16 cellular contexts compared by ENCODE assay signal in the genomic region with DNA sequence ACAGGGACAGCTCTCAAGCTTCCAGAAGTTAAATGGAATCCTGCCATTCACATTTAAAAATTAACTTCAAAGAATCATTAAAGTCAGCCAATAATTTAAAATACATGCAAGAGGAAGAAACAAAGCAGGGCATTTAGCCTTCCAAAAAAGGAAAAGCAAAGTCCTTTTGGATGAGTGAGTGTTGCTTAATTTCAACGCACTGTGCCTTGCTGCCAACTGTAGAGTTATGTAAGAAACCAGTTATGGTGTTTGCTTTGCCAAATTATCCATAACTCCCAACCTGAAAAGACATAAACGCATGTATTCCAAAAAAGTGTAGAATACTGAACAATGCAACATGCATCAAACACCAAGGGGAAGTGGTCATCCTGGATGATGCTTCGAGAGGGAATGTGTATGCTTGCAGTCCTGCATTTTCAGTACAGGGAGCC. TPM values are rescaled to one million over a fixed set of nuclear protein-coding genes. Genes with fewer than 3 reads are reported as not detected.
DNase-seq lines count a peak whose midpoint lies in the region; ATAC-seq and TF ChIP-seq lines count a peak whose summit lies in the region.
"Had no signal": no experiment of that assay in that cellular context is flagged by ENCODE, and none has a peak within 500 bp of the region (broad histone marks: within the 10 kb centered on the region; RNA-seq: fewer than 3 reads in every experiment).

No MANE protein-coding gene starts in this region.

- no peaks in the 10 kb centered on the region for H3K36me3 Mint-ChIP-seq in activated T-helper 17 cell treated with anti-CD3 and anti-CD28 coated beads, Interleukin-2, amount 50 U/mL, for 72 hours (ENCODE audit: low read depth)
- H3K36me3 Mint-ChIP-seq: CD4-positive, CD25-positive, alpha-beta regulatory T cell had no signal

- H3K9me3 Mint-ChIP-seq in activated T-helper 17 cell treated with anti-CD3 and anti-CD28 coated beads, Interleukin-2, amount 50 U/mL, for 72 hours: peaks cover 3% of the 10 kb centered on the region

- no peaks in the 10 kb centered on the region for H3K9me3 ChIP-seq in gastroesophageal sphincter
- H3K9me3 ChIP-seq: prostate gland had no signal

- H3K36me3 ChIP-seq in gastroesophageal sphincter (peaks cover 0 to 1% of the 10 kb centered on the region in 2 donors), rectal smooth muscle tissue (ENCODE audit: control insufficient read depth, insufficient read depth, low read length) (no peaks in the 10 kb centered on the region)
- H3K36me3 ChIP-seq: prostate gland, WERI-Rb-1 had no signal

- H3K4me1 ChIP-seq in gastroesophageal sphincter: peaks cover 0 to 49% (median 18%) of the 10 kb centered on the region in 3 donors
- peaks cover under 1% of the 10 kb centered on the region for H3K4me1 ChIP-seq in rectal smooth muscle tissue (ENCODE audit: control insufficient read depth, insufficient read depth, low read length)
- H3K4me1 ChIP-seq: prostate gland had no signal

- no peak for TF ChIP-seq CTCF in gastroesophageal sphincter (IDR thresholded peaks at IDR 0.05)

- peak; percentile 55 for DNase-seq in EH (ENCODE audit: low read depth)
- no peak for DNase-seq in H4 (ENCODE audit: low spot score)
- DNase-seq in SW 1271 (lab: John Stamatoyannopoulos, UW): no peak
- DNase-seq: CD4-positive, CD25-positive, alpha-beta regulatory T cell; cortex of kidney; NCI-H146; NCI-H524 treated with DMSO at 0.1 percent for 48 hours; WERI-Rb-1 had no signal

- WGBS in gastroesophageal sphincter (ENCODE audit: low coverage in 1 of 2), 2 donors: 43 to 47% methylated on average over 2 to 3 of the region's 3 CpGs

- H3K27ac Mint-ChIP-seq in activated T-helper 17 cell treated with anti-CD3 and anti-CD28 coated beads, Interleukin-2, amount 50 U/mL, for 72 hours: no peak overlapping the region
- H3K27ac Mint-ChIP-seq: CD4-positive, CD25-positive, alpha-beta regulatory T cell had no signal

- no peak overlapping the region for H3K4me3 ChIP-seq in gastroesophageal sphincter
- H3K4me3 ChIP-seq in rectal smooth muscle tissue (ENCODE audit: low read length): no peak overlapping the region
- H3K4me3 ChIP-seq: prostate gland had no signal

- H3K27ac ChIP-seq in gastroesophageal sphincter (peak overlapping the region; percentile 75 to 98 (median 88)), rectal smooth muscle tissue (ENCODE audit: low read depth, low read length) (peak overlapping the region; percentile 84)
- H3K27ac ChIP-seq: WERI-Rb-1 had no signal

- TF ChIP-seq POLR2A in gastroesophageal sphincter (IDR thresholded peaks at IDR 0.05): no peak

- no peak for TF ChIP-seq EP300 in gastroesophageal sphincter (IDR thresholded peaks at IDR 0.05)

- H3K4me3 Mint-ChIP-seq in activated T-helper 17 cell treated with anti-CD3 and anti-CD28 coated beads, Interleukin-2, amount 50 U/mL, for 72 hours: peak overlapping the region; percentile 74
- H3K4me3 Mint-ChIP-seq: CD4-positive, CD25-positive, alpha-beta regulatory T cell; IgD-negative memory B cell had no signal

- peaks cover 10% of the 10 kb centered on the region for H3K4me1 Mint-ChIP-seq in activated T-helper 17 cell treated with anti-CD3 and anti-CD28 coated beads, Interleukin-2, amount 50 U/mL, for 72 hours

- ATAC-seq in activated T-helper 17 cell treated with anti-CD3 and anti-CD28 coated beads, Interleukin-2, amount 50 U/mL, for 72 hours (replicated peaks): no peak
- no peak for ATAC-seq in gastroesophageal sphincter
- ATAC-seq in HG03135 (IDR thresholded peaks at IDR 0.05; ENCODE audit: unreplicated experiment): no peak
- no peak for ATAC-seq in GM21619 (IDR thresholded peaks at IDR 0.05; ENCODE audit: unreplicated experiment)
- ATAC-seq: Panc1 had no signal

- H3K9ac ChIP-seq in rectal smooth muscle tissue (ENCODE audit: low read length): no peak overlapping the region

- no peaks in the 10 kb centered on the region for H3K27me3 ChIP-seq in gastroesophageal sphincter
- H3K27me3 ChIP-seq in rectal smooth muscle tissue (ENCODE audit: control insufficient read depth, insufficient read depth, low read length): no peaks in the 10 kb centered on the region

- no peaks in the 10 kb centered on the region for H3K27me3 Mint-ChIP-seq in activated T-helper 17 cell treated with anti-CD3 and anti-CD28 coated beads, Interleukin-2, amount 50 U/mL, for 72 hours
- H3K27me3 Mint-ChIP-seq: CD4-positive, CD25-positive, alpha-beta regulatory T cell had no signal

RNA-seq across cellular contexts. Expression of gene KCNE1, which starts 16.1 kb away (rescaled TPM):
- total RNA-seq in activated T-helper 17 cell treated with anti-CD3 and anti-CD28 coated beads, Interleukin-2, amount 50 U/mL, for 72 hours: under 1 TPM in 1 of 2 donors, not detected in 1; 0.15 TPM
- total RNA-seq in gastroesophageal sphincter: 1 to 10 TPM in 3 of 4 donors, under 1 TPM in 1; 0.64 to 6.4 (median 3.0) TPM
- total RNA-seq in H4 (2014; rRNA removed; shearing (Covaris generic)): not detected in 2 replicates
